In the genomic region with DNA sequence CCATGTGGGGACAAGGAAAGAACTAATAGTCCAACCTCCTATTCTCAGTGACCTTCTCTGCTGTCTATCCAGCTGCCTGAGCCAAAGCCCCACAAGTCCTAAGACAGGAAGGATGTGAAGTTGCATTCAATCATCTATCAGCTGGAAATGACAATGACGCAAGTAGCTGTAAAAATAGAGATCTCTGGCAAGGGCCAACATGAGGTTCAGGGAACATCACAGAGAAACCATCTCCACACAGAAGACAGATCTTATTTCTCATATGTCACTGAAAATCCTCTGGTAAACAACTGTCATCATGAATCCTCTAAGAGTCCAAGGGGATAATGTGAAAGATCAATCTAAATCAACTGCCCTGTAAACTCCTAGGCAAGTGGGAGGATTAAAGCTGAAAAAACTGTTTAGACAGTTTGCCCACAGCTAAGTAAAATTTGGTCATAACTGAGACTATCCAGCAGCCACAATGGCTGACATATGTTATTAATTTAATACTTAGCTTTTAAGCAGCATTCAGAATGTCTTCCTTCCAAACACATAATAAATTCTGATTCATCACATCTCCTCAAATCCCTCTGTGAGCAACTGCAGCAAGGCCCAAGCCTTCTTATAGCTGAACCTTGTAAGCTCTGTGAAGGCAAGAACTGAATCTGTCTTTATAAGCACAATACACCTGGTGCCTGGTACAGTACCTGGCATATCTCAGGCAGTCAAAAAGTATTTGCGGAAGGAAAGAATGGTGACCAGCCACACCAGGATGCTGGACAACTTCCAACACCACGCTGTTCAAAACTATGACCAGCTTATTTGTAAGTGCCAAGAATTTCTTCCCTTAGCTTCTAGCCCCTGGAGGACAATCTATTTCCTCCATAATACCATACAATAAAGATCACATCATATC, we compare ENCODE assay signal across 10 cellular contexts. TPM values are rescaled to one million over a fixed set of nuclear protein-coding genes. Genes with fewer than 3 reads are reported as not detected.
DNase-seq lines count a peak whose midpoint lies in the region; ATAC-seq and TF ChIP-seq lines count a peak whose summit lies in the region.
"Had no signal": no experiment of that assay in that cellular context is flagged by ENCODE, and none has a peak within 500 bp of the region (broad histone marks: within the 10 kb centered on the region; RNA-seq: fewer than 3 reads in every experiment).

No MANE protein-coding gene starts in this region.

- H3K27me3 ChIP-seq in parathyroid adenoma (ENCODE audit: control insufficient read depth, insufficient read depth, low read length): no peaks in the 10 kb centered on the region
- H3K27me3 ChIP-seq: cardiac muscle cell had no signal

- peaks cover 3% of the 10 kb centered on the region; the same call in 1 of the 2 replicates for H3K36me3 ChIP-seq in SK-N-MC (ENCODE audit: insufficient read depth, low read length)
- no peaks in the 10 kb centered on the region for H3K36me3 ChIP-seq in parathyroid adenoma (ENCODE audit: control insufficient read depth, insufficient read depth, low read length)
- H3K36me3 ChIP-seq: cardiac muscle cell had no signal

- H3K9ac ChIP-seq in SK-N-MC (ENCODE audit: insufficient read length) (peak overlapping the region; percentile 13), parathyroid adenoma (no peak overlapping the region)

- TF ChIP-seq CTCF in fibroblast of the aortic adventitia (IDR thresholded peaks at IDR 0.05; ENCODE audit: insufficient read depth, low read length): no peak
- TF ChIP-seq CTCF in parathyroid adenoma (IDR thresholded peaks at IDR 0.05): no peak
- TF ChIP-seq CTCF in RWPE1 (conservative IDR thresholded peaks at IDR 0.05; ENCODE audit: low read depth): no peak

- H3K4me1 ChIP-seq in parathyroid adenoma: no peaks in the 10 kb centered on the region

- no peak for ATAC-seq in GM18907 (IDR thresholded peaks at IDR 0.05; ENCODE audit: unreplicated experiment)
- no peak for ATAC-seq in HG03521 (IDR thresholded peaks at IDR 0.05; ENCODE audit: unreplicated experiment)

- H3K4me3 ChIP-seq in SK-N-MC (peak overlapping the region; percentile 24), fibroblast of the aortic adventitia (ENCODE audit: low read depth, low read length) (no peak overlapping the region), parathyroid adenoma (ENCODE audit: low read depth, low read length) (no peak overlapping the region)
- H3K4me3 ChIP-seq: cardiac muscle cell had no signal

- H3K4me2 ChIP-seq in parathyroid adenoma (ENCODE audit: low read length): no peak overlapping the region

- CTCF ChIA-PET in RWPE1 (lab: Yijun Ruan, JAX): no interaction called here

- DNase-seq in G401 (ENCODE audit: low spot score) (peak; percentile 41), SK-N-MC (ENCODE audit: low read depth, low spot score) (no peak), fibroblast of the aortic adventitia (ENCODE audit: low read depth) (peak; percentile 87), RWPE1 (ENCODE audit: low spot score) (no peak), NCI-H524 (lab: John Stamatoyannopoulos, UW) (no peak)
- DNase-seq: stimulated activated CD4-positive, alpha-beta T cell treated with anti-CD3 and anti-CD28 coated beads, Interleukin-1b, Interleukin-23, amount 100 ng/mL, for 48 hours had no signal

- peak overlapping the region; percentile 89 for H3K27ac ChIP-seq in SK-N-MC
- peak overlapping the region; percentile 76 for H3K27ac ChIP-seq in parathyroid adenoma
- H3K27ac ChIP-seq in RWPE1: no peak overlapping the region
- H3K27ac ChIP-seq: cardiac muscle cell had no signal

- H2AFZ ChIP-seq in parathyroid adenoma: no peak overlapping the region

- H3K9me3 ChIP-seq in SK-N-MC (ENCODE audit: low read depth, low read length): no peaks in the 10 kb centered on the region
- H3K9me3 ChIP-seq in parathyroid adenoma (ENCODE audit: control insufficient read depth, low read length): no peaks in the 10 kb centered on the region

- in situ Hi-C loops in G401 (cut with HindIII; ENCODE audit: low sequenced_read_pairs): no loop called here

- no peaks in the 10 kb centered on the region for H3K79me2 ChIP-seq in parathyroid adenoma

- POLR2A ChIA-PET in RWPE1 (lab: Yijun Ruan, JAX; ENCODE audit: low non-redundant PET): no interaction called here

RNA-seq across cellular contexts. Expression of a gene that starts 52.0 kb away (rescaled TPM):
- 55.8 and 71.4 TPM in 2 replicates for total RNA-seq in G401 (2014; rRNA removed; shearing (Covaris generic))
- total RNA-seq in fibroblast of the aortic adventitia (ENCODE audit: low replicate concordance): 15.2 and 41.7 TPM in 2 replicates

RNA-seq across cellular contexts. Expression of a gene that starts 53.2 kb away (rescaled TPM):
- 115 and 118 TPM in 2 replicates for total RNA-seq in G401 (2014; rRNA removed; shearing (Covaris generic))
- total RNA-seq in fibroblast of the aortic adventitia (ENCODE audit: low replicate concordance): 18.4 and 27.1 TPM in 2 replicates

RNA-seq across cellular contexts. Expression of a gene that starts 59.6 kb away (rescaled TPM):
- total RNA-seq in G401 (2014; rRNA removed; shearing (Covaris generic)): 0.68 and 3.0 TPM in 2 replicates
- total RNA-seq in fibroblast of the aortic adventitia (ENCODE audit: low replicate concordance): 0.98 and 3.7 TPM in 2 replicates

RNA-seq across cellular contexts. Expression of a gene that starts 59.9 kb away (rescaled TPM):
- total RNA-seq in G401 (2014; rRNA removed; shearing (Covaris generic)): 41.0 and 66.8 TPM in 2 replicates
- 11.3 and 14.9 TPM in 2 replicates for total RNA-seq in fibroblast of the aortic adventitia (ENCODE audit: low replicate concordance)

Comparison
In these comparisons a context has a peak if more than half of its experiments do, and no peak if none do; other contexts are left out.
1. DNase-seq: peak in G401 (single experiment) and fibroblast of the aortic adventitia (single experiment); none in SK-N-MC (single experiment), RWPE1 (single experiment) and NCI-H524 (0 of 2).